Comparison of ENCODE assay signal across 14 cellular contexts in the genomic region with DNA sequence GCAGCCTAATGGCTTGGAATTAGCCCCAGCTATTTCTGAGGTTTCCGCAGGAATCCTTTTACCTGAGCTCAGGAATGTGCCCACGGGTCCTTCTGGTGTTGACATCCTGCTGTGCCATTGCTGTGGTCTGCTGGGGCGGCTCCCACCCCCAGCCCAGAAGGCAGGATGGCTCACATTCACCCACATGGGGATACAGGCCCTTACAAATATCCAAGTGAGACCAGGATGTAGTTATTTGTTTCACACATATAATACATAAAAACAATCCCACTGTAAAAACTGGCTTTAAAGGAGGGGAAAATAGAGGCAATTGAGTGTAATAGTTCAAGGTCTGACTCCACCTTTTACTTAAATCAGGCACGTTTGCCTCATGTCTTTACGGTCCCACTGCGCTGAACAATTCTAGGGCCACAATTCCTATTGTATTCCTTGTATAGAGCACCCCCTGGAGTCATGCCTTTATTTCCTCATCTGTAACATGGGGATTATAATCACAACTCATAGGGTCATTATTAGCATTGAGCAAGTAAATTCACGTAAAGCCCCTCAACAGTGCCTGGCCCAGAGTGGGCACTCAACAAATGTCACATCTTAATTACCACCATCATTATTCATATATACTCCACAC. TPM values are rescaled to one million over a fixed set of nuclear protein-coding genes. Genes with fewer than 3 reads are reported as not detected.
DNase-seq lines count a peak whose midpoint lies in the region; ATAC-seq and TF ChIP-seq lines count a peak whose summit lies in the region.
"Had no signal": no experiment of that assay in that cellular context is flagged by ENCODE, and none has a peak within 500 bp of the region (broad histone marks: within the 10 kb centered on the region; RNA-seq: fewer than 3 reads in every experiment).

No MANE protein-coding gene starts in this region.

- no peaks in the 10 kb centered on the region for H3K9me3 ChIP-seq in gastrocnemius medialis
- H3K9me3 ChIP-seq: body of pancreas had no signal

- H3K4me1 ChIP-seq in gastrocnemius medialis: no peaks in the 10 kb centered on the region
- H3K4me1 ChIP-seq: body of pancreas, foreskin keratinocyte had no signal

- DNase-seq in AG08395 (ENCODE audit: low spot score) (peak; percentile 19), ELF-1 (ENCODE audit: low read depth, low spot score) (peak; percentile 50), islet precursor cell (peak; percentile 88), NCI-H526 (lab: John Stamatoyannopoulos, UW) (no peak), hippocampal formation (lab: John Stamatoyannopoulos, UW) (no peak), gastrocnemius medialis (no peak)
- no peak for DNase-seq in stimulated activated CD4-positive, alpha-beta T cell treated with anti-CD3 and anti-CD28 coated beads, Interleukin-4, amount 100 ng/mL, for 24 hours
- DNase-seq: activated CD4-positive, alpha-beta T cell treated with anti-CD3 and anti-CD28 coated beads, Interleukin-2, amount 50 U/mL, for 1 hour; CD8-positive, alpha-beta T cell; cortex of kidney had no signal

- TF ChIP-seq CTCF in gastrocnemius medialis (IDR thresholded peaks at IDR 0.05 in 4 of 5, conservative IDR thresholded peaks at IDR 0.05 in 1 of 5): no peak

- H3K27me3 ChIP-seq in gastrocnemius medialis: peaks cover 0 to 10% (median 0%) of the 10 kb centered on the region in 3 donors
- H3K27me3 ChIP-seq: body of pancreas had no signal

- H3K36me3 ChIP-seq in gastrocnemius medialis: no peaks in the 10 kb centered on the region

- intact Hi-C loops in gastrocnemius medialis (cut with DNase I; ENCODE audit: low total_unique reads): no loop called here

- TF ChIP-seq POLR2A in gastrocnemius medialis (IDR thresholded peaks at IDR 0.05): no peak

- no peak for ATAC-seq in gastrocnemius medialis
- ATAC-seq: activated T-helper 17 cell treated with anti-CD3 and anti-CD28 coated beads, Interleukin-2, amount 50 U/mL, for 72 hours; CD8-positive, alpha-beta T cell had no signal

- H3K4me3 ChIP-seq in gastrocnemius medialis: no peak overlapping the region
- H3K4me3 ChIP-seq: body of pancreas had no signal

- in situ Hi-C loops in gastrocnemius medialis (cut with MboI; ENCODE audit: low sequenced_read_pairs in 4 of 4): loop anchor here in 2 of 4 donors (25.0 kb wide), 1 partner anchor 221 kb away; no protein-coding TSS in a partner anchor

- H3K27ac ChIP-seq in angular gyrus (ENCODE audit: low read depth, low read length) (peak overlapping the region; percentile 24), gastrocnemius medialis (no peak overlapping the region)
- H3K27ac ChIP-seq: body of pancreas, foreskin keratinocyte had no signal

RNA-seq across cellular contexts. Expression of a gene that starts 57.2 kb away (rescaled TPM):
- 1 to 10 TPM; 3.1 to 4.6 (median 3.6) TPM for total RNA-seq in gastrocnemius medialis

Comparison
In these comparisons a context has a peak if more than half of its experiments do, and no peak if none do; other contexts are left out.
1. DNase-seq: peak in AG08395 (single experiment), ELF-1 (single experiment) and islet precursor cell (single experiment); none in NCI-H526 (0 of 2), hippocampal formation (0 of 2), stimulated activated CD4-positive, alpha-beta T cell treated with anti-CD3 and anti-CD28 coated beads, Interleukin-4, amount 100 ng/mL, for 24 hours (single experiment) and gastrocnemius medialis (0 of 2).